17 cellular contexts compared by ENCODE assay signal in the genomic region with DNA sequence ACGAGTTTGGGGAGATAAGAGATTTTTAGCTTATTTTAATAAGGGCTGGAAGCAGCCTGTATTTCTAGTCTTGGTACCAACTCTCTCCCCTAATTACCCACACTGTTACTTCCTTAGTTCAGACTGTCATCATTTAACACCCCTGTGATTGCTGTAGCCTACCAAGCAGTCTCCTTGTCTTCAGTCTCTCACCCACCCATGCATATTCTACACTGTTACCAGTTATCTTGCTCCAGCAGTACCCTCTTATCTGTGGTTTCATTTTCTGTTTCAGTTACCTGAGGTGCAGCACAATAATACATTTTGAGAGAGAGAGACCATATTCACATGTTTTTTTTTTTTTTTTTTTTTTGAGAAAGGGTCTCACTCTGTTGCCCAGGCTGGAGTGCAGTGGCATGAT.
DNase-seq lines count a peak whose midpoint lies in the region; ATAC-seq and TF ChIP-seq lines count a peak whose summit lies in the region.
"Had no signal": no experiment of that assay in that cellular context is flagged by ENCODE, and none has a peak within 500 bp of the region (broad histone marks: within the 10 kb centered on the region; RNA-seq: fewer than 3 reads in every experiment).

No MANE protein-coding gene starts in this region.

- POLR2A ChIA-PET in activated CD4-positive, alpha-beta T cell treated with anti-CD3 and anti-CD28 coated beads for 36 hours (lab: Charles Lee), result interaction anchor here (0.8 kb wide), 1 partner anchor 12 kb away, joined by 8 read pairs; no protein-coding TSS in a partner anchor
- POLR2A ChIA-PET in activated CD4-positive, alpha-beta memory T cell treated with anti-CD3 and anti-CD28 coated beads, Interleukin-2, amount 10 ng/mL, durations not matched to agents 7 days and 5 days (lab: Charles Lee), result no interaction called here

- CTCF ChIA-PET in activated CD4-positive, alpha-beta T cell treated with anti-CD3 and anti-CD28 coated beads for 36 hours (lab: Charles Lee), result interaction anchor here (0.7 kb wide), 1 partner anchor 123 kb away, joined by 4 read pairs; no protein-coding TSS in a partner anchor
- CTCF ChIA-PET in activated CD4-positive, alpha-beta memory T cell treated with anti-CD3 and anti-CD28 coated beads, Interleukin-2, amount 10 ng/mL, durations not matched to agents 7 days and 5 days (lab: Charles Lee), result no interaction called here

- intact Hi-C loops in activated CD4-positive, alpha-beta T cell treated with anti-CD3 and anti-CD28 coated beads for 36 hours (cut with DNase I, micrococcal nuclease), result no loop called here

- H3K27me3 Mint-ChIP-seq in activated CD4-positive, alpha-beta T cell treated with anti-CD3 and anti-CD28 coated beads for 36 hours, result no peaks in the 10 kb centered on the region
- no peaks in the 10 kb centered on the region for H3K27me3 Mint-ChIP-seq in activated CD4-positive, alpha-beta memory T cell treated with anti-CD3 and anti-CD28 coated beads, Interleukin-2, amount 10 ng/mL, durations not matched to agents 7 days and 5 days

- H3K4me1 Mint-ChIP-seq in activated CD4-positive, alpha-beta T cell treated with anti-CD3 and anti-CD28 coated beads for 36 hours, result peaks cover 8% of the 10 kb centered on the region
- H3K4me1 Mint-ChIP-seq in activated CD4-positive, alpha-beta memory T cell treated with anti-CD3 and anti-CD28 coated beads, Interleukin-2, amount 10 ng/mL, durations not matched to agents 7 days and 5 days, result peaks cover 12% of the 10 kb centered on the region
- H3K4me1 Mint-ChIP-seq: nephron had no signal

- no peak for TF ChIP-seq POLR2A in GM18505 (IDR thresholded peaks at IDR 0.05; ENCODE audit: borderline replicate concordance, extremely low read depth, insufficient read depth, insufficient read length)

- no peak overlapping the region for H3K27ac Mint-ChIP-seq in activated CD4-positive, alpha-beta T cell treated with anti-CD3 and anti-CD28 coated beads for 36 hours
- H3K27ac Mint-ChIP-seq in activated CD4-positive, alpha-beta memory T cell treated with anti-CD3 and anti-CD28 coated beads, Interleukin-2, amount 10 ng/mL, durations not matched to agents 7 days and 5 days, result no peak overlapping the region
- H3K27ac Mint-ChIP-seq: nephron had no signal

- no peak overlapping the region for H3K4me3 Mint-ChIP-seq in activated CD4-positive, alpha-beta T cell treated with anti-CD3 and anti-CD28 coated beads for 36 hours
- no peak overlapping the region for H3K4me3 Mint-ChIP-seq in activated CD4-positive, alpha-beta memory T cell treated with anti-CD3 and anti-CD28 coated beads, Interleukin-2, amount 10 ng/mL, durations not matched to agents 7 days and 5 days
- H3K4me3 Mint-ChIP-seq: nephron had no signal

- H3K9me3 Mint-ChIP-seq in activated CD4-positive, alpha-beta T cell treated with anti-CD3 and anti-CD28 coated beads for 36 hours (ENCODE audit: low read depth), result no peaks in the 10 kb centered on the region
- no peaks in the 10 kb centered on the region for H3K9me3 Mint-ChIP-seq in activated CD4-positive, alpha-beta memory T cell treated with anti-CD3 and anti-CD28 coated beads, Interleukin-2, amount 10 ng/mL, durations not matched to agents 7 days and 5 days
- H3K9me3 Mint-ChIP-seq: nephron had no signal

- no peak for DNase-seq in SIG-M5 (lab: John Stamatoyannopoulos, UW)
- DNase-seq in activated CD4-positive, alpha-beta T cell treated with anti-CD3 and anti-CD28 coated beads for 36 hours, result no peak
- DNase-seq in activated CD4-positive, alpha-beta memory T cell treated with anti-CD3 and anti-CD28 coated beads, Interleukin-2, amount 10 ng/mL, durations not matched to agents 7 days and 5 days, result no peak
- no peak for DNase-seq in CD1c-positive myeloid dendritic cell (ENCODE audit: extremely low spot score)
- DNase-seq: activated T-cell treated with anti-CD3 and anti-CD28 coated beads for 4 hours; cerebellar nuclear complex; NCI-H1694 treated with DMSO at 0.1 percent for 48 hours; NCI-H82; right cardiac atrium; SHP77; stimulated activated CD4-positive, alpha-beta T cell treated with anti-CD3 and anti-CD28 coated beads, Interleukin-4, amount 100 ng/mL, for 1 hour; stimulated activated naive CD4-positive, alpha-beta T cell had no signal

- H3K36me3 Mint-ChIP-seq in activated CD4-positive, alpha-beta T cell treated with anti-CD3 and anti-CD28 coated beads for 36 hours (ENCODE audit: low read depth), result no peaks in the 10 kb centered on the region
- H3K36me3 Mint-ChIP-seq in activated CD4-positive, alpha-beta memory T cell treated with anti-CD3 and anti-CD28 coated beads, Interleukin-2, amount 10 ng/mL, durations not matched to agents 7 days and 5 days (ENCODE audit: low read depth), result no peaks in the 10 kb centered on the region

- ATAC-seq in GM18505 (IDR thresholded peaks at IDR 0.05; ENCODE audit: unreplicated experiment) (peak; percentile 78), GM19455 (IDR thresholded peaks at IDR 0.05; ENCODE audit: unreplicated experiment) (peak; percentile 76), HG02798 (IDR thresholded peaks at IDR 0.05; ENCODE audit: poor library complexity, unreplicated experiment) (peak; percentile 83), HG03575 (IDR thresholded peaks at IDR 0.05; ENCODE audit: extremely low read depth, insufficient number of reproducible peaks, low FRiP score, unreplicated experiment) (peak; percentile 44)
- ATAC-seq in activated CD4-positive, alpha-beta T cell treated with anti-CD3 and anti-CD28 coated beads for 36 hours, result no peak
- ATAC-seq: right cardiac atrium had no signal
